28 cellular contexts compared by ENCODE assay signal in the genomic region with DNA sequence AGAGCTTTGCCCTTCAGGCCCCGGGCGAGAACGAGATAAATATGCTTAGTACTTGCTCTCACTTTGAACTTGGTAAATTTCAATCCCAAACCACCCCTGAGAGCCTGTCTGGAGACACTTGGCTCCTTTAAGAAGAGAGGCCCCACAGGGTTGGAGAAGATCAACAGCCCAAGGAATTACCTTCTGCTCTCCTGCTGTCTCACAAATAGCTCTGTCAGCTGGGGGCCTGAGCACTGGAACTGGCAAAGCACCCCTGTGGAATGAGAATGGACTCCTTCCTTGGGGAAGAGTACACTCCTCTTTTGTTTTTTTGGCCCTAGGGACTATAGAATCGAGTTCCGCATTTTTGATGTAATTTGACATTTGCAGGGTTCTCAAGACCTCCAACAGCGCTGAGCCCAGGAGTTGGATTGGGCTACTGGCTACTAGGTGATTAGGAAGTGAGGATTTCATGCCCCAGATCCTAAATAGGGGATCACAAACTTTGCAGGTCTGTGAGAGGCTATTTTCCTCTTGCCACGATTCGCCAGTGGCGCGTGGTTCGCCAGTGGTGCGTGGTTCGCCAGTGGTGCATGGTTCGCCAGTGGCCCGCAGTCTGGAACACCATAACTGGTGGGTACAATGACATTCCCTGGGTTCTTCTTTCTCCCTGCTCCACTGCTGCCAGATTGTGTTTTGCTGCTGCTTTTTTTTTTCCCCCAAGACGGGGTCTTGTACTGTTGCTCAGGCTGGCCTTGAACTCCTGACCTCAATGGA. TPM values are rescaled to one million over a fixed set of nuclear protein-coding genes. Genes with fewer than 3 reads are reported as not detected.
"Had no signal": no experiment of that assay in that cellular context is flagged by ENCODE, and none has a peak within 500 bp of the region (broad histone marks: within the 10 kb centered on the region; RNA-seq: fewer than 3 reads in every experiment).

No MANE protein-coding gene starts in this region.

- DNase-seq: activated B cell treated with CpG ODN at 0.5 μM for 24 hours; activated CD4-positive, alpha-beta T cell treated with anti-CD3 and anti-CD28 coated beads, Interleukin-2, amount 50 U/mL, for 1 hour; activated CD8-positive, alpha-beta T cell treated with anti-CD3 and anti-CD28 coated beads for 36 hours; activated naive CD8-positive, alpha-beta T cell treated with anti-CD3 and anti-CD28 coated beads, Interleukin-2, amount 50 U/mL, for 24 hours; activated T-cell treated with anti-CD3 and anti-CD28 coated beads, Interleukin-2, amount 50 U/mL, for 4 hours; body of pancreas; dermis blood vessel endothelial cell; effector CD4-positive, alpha-beta T cell; gastrocnemius medialis; glutamatergic neuron; left colon; naive B cell; stimulated activated CD4-positive, alpha-beta T cell treated with anti-CD3 and anti-CD28 coated beads, Interleukin-12 subunit alpha, Interleukin-12 subunit beta, amount 100 ng/mL, for 4 hours; stimulated activated CD4-positive, alpha-beta T cell treated with anti-CD3 and anti-CD28 coated beads, Interleukin-4, amount 100 ng/mL, for 1 hour; stimulated activated naive CD8-positive, alpha-beta T cell treated with anti-CD3 and anti-CD28 coated beads, Interleukin-15, Interleukin-2, amounts not matched to agents 100 U/mL and 50 U/mL, for 24 hours; T-helper 17 cell; T1000; testis; transverse colon had no signal

- H3K27me3 Mint-ChIP-seq: activated B cell treated with CpG ODN at 0.5 μM for 24 hours had no signal

- H3K79me2 ChIP-seq: hepatocyte had no signal

- H3K27me3 ChIP-seq: body of pancreas, hepatocyte, neural progenitor cell, testis, transverse colon had no signal

- H3K4me3 Mint-ChIP-seq: activated B cell treated with CpG ODN at 0.5 μM for 24 hours; activated CD8-positive, alpha-beta T cell treated with anti-CD3 and anti-CD28 coated beads for 36 hours; activated naive CD4-positive, alpha-beta T cell treated with anti-CD3 and anti-CD28 coated beads, Interleukin-2, amount 50 U/mL, for 24 hours; activated naive CD8-positive, alpha-beta T cell treated with anti-CD3 and anti-CD28 coated beads, Interleukin-2, amount 50 U/mL, for 24 hours; activated T-cell treated with anti-CD3 and anti-CD28 coated beads, Interleukin-2, amount 50 U/mL, for 4 hours; activated T-helper 17 cell treated with anti-CD3 and anti-CD28 coated beads, Interleukin-2, amount 50 U/mL, for 72 hours; mesothelial cell of epicardium; neural progenitor cell; T-helper 17 cell had no signal

- H3K9me3 ChIP-seq: gastrocnemius medialis, testis had no signal

- H2AFZ ChIP-seq: hepatocyte, neural progenitor cell had no signal

- H3K4me2 ChIP-seq: hepatocyte, neural progenitor cell had no signal

- H3K27ac ChIP-seq: body of pancreas, gastrocnemius medialis, hepatocyte, neural progenitor cell, skin epidermis, testis, transverse colon had no signal

- H3K27ac Mint-ChIP-seq: activated B cell treated with CpG ODN at 0.5 μM for 24 hours; activated CD8-positive, alpha-beta T cell treated with anti-CD3 and anti-CD28 coated beads for 36 hours; activated naive CD4-positive, alpha-beta T cell treated with anti-CD3 and anti-CD28 coated beads, Interleukin-2, amount 50 U/mL, for 24 hours; activated naive CD8-positive, alpha-beta T cell treated with anti-CD3 and anti-CD28 coated beads, Interleukin-2, amount 50 U/mL, for 24 hours; activated T-helper 17 cell treated with anti-CD3 and anti-CD28 coated beads, Interleukin-2, amount 50 U/mL, for 72 hours; mesothelial cell of epicardium; naive B cell; neural progenitor cell; T-helper 17 cell had no signal

- H3K4me3 ChIP-seq: body of pancreas, gastrocnemius medialis, hepatocyte, neural progenitor cell, skin epidermis, testis, transverse colon had no signal

- FAIRE-seq: colon, endometrium, keratinocyte had no signal

- H3K9ac ChIP-seq: neural progenitor cell had no signal

- H3K36me3 ChIP-seq: gastrocnemius medialis, neural progenitor cell, transverse colon had no signal

- H3K4me1 ChIP-seq: body of pancreas, gastrocnemius medialis, testis, transverse colon had no signal

- H3K4me1 Mint-ChIP-seq: activated B cell treated with CpG ODN at 0.5 μM for 24 hours; activated naive CD4-positive, alpha-beta T cell treated with anti-CD3 and anti-CD28 coated beads, Interleukin-2, amount 50 U/mL, for 24 hours; activated naive CD8-positive, alpha-beta T cell treated with anti-CD3 and anti-CD28 coated beads, Interleukin-2, amount 50 U/mL, for 24 hours; activated T-helper 17 cell treated with anti-CD3 and anti-CD28 coated beads, Interleukin-2, amount 50 U/mL, for 72 hours; mesothelial cell of epicardium; naive B cell; neural progenitor cell; T-helper 17 cell had no signal

- H3K36me3 Mint-ChIP-seq: activated naive CD4-positive, alpha-beta T cell treated with anti-CD3 and anti-CD28 coated beads, Interleukin-2, amount 50 U/mL, for 24 hours; naive B cell had no signal

RNA-seq across cellular contexts. Expression of a gene that starts 17.8 kb away (rescaled TPM):
- total RNA-seq: activated B cell treated with CpG ODN at 0.5 μM for 24 hours; activated CD8-positive, alpha-beta T cell treated with anti-CD3 and anti-CD28 coated beads for 36 hours; activated T-helper 17 cell treated with anti-CD3 and anti-CD28 coated beads, Interleukin-2, amount 50 U/mL, for 72 hours; hepatocyte had no signal
- polyA plus RNA-seq: hepatocyte had no signal
